In the genomic region with DNA sequence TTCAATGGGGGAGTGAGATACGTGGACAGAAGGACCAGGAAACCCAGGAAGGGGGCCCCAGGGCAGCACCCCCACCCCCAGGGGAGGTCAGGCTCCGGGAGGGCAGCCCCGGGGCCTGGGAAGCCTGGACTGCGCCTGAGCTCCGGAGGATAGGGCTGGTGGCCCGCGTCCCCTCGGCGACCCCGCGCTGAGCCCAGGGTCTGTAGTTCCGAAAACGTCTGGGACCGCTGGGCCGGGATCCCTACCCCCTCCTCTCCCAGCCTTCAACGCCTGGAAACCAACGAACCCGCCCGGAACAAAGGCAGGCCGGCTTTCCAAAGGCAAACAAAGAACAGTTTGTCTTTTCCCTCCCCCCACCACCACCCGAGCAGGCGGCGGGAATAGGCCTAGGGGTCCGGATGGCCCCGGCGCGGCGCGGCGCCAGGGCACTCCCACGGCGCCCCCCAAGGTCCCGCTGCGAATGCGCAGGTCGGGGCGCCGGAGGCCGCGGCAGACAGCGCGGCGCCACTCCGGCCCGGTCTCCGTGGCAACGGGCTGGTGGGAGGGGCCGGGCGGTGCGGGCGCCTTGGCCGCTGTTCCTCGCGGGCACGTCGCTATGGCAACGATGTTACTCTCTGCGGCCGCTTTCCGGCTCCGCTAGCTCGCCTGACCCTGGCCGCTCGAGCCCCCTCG, we compare ENCODE assay signal across 8 cellular contexts. TPM values are rescaled to one million over a fixed set of nuclear protein-coding genes. Genes with fewer than 3 reads are reported as not detected.
A peak's percentile ranks its signal among the peaks of the same experiment; 100 is the strongest.
DNase-seq lines count a peak whose midpoint lies in the region; ATAC-seq and TF ChIP-seq lines count a peak whose summit lies in the region.

No MANE protein-coding gene starts in this region.

- H3K36me3 ChIP-seq in body of pancreas (replicated peaks in 1 of 2; ENCODE audit: insufficient read depth in 1 of 2, low read depth in 2 of 2), result no peaks in the 10 kb centered on the region
- H3K36me3 ChIP-seq in iPS DF 6.9 (ENCODE audit: control insufficient read depth, insufficient read depth, low read length), result no peaks in the 10 kb centered on the region

- CTCF ChIA-PET in Calu3 (lab: Charles Lee), result no interaction called here
- CTCF ChIA-PET in HEK293T (lab: Yijun Ruan, JAX), result no interaction called here

- H3K9me3 Mint-ChIP-seq in Calu3 (ENCODE audit: low read depth, unreplicated experiment), result no peaks in the 10 kb centered on the region

- ATAC-seq in body of pancreas (peak; percentile 96), GM21528 (IDR thresholded peaks at IDR 0.05; ENCODE audit: low FRiP score, unreplicated experiment) (no peak)

- H3K27me3 Mint-ChIP-seq in Calu3 (ENCODE audit: unreplicated experiment), result no peaks in the 10 kb centered on the region

- POLR2A ChIA-PET in HEK293T (lab: Yijun Ruan, JAX), result interaction anchor here (1.3 kb wide), 2 partner anchors 114 to 372 kb away, joined by 3 to 4 read pairs; a partner anchor contains a TSS

- 0 to 1% methylated on average over 1 to 56 of the region's 65 CpGs for WGBS in body of pancreas, 2 donors
- no CpG with 5 or more reads among the region's 65 CpGs for WGBS in iPS DF 6.9 (ENCODE audit: insufficient coverage, insufficient read length)

- peak; percentile 94 for DNase-seq in Calu3
- DNase-seq in HEK293T (ENCODE audit: extremely low spot score), result peak; percentile 99
- DNase-seq in NCI-H2081 treated with DMSO at 0.1 percent for 48 hours (lab: John Stamatoyannopoulos, UW), result peak; percentile 66
- DNase-seq in UCSD-AML1 (lab: John Stamatoyannopoulos, UW; ENCODE audit: unreplicated experiment), result peak; percentile 95
- peak; percentile 94 to 96 (median 95) for DNase-seq in body of pancreas
- DNase-seq in iPS DF 6.9 (ENCODE audit: low read depth, low spot score), result no peak
- DNase-seq in skeletal muscle cell (ENCODE audit: low read depth), result peak; percentile 52

- TF ChIP-seq CTCF in Calu3 (IDR thresholded peaks at IDR 0.05; ENCODE audit: unreplicated experiment) (no peak), body of pancreas (IDR thresholded peaks at IDR 0.05) (peak in 1 of 7 experiments; percentile 32)

- H3K27me3 ChIP-seq in body of pancreas, result peaks cover 0 to 4% of the 10 kb centered on the region in 2 donors
- H3K27me3 ChIP-seq in iPS DF 6.9 (ENCODE audit: control insufficient read depth, insufficient read depth, low read length), result no peaks in the 10 kb centered on the region; the same call in 1 of the 2 replicates

- peaks cover 13% of the 10 kb centered on the region for H3K36me3 Mint-ChIP-seq in Calu3 (ENCODE audit: insufficient read depth, unreplicated experiment)

- H3K4me3 ChIP-seq in body of pancreas (no peak overlapping the region), iPS DF 6.9 (ENCODE audit: low read length) (peak overlapping the region; percentile 11; the same call in 1 of the 2 replicates), skeletal muscle cell (ENCODE audit: low read depth, low read length) (peak overlapping the region; percentile 48)

- intact Hi-C loops in Calu3 (cut with micrococcal nuclease; ENCODE audit: unreplicated experiment) (no loop called here), body of pancreas (cut with DNase I) (no loop called here)

- H3K4me1 ChIP-seq in body of pancreas, result peaks cover 23% of the 10 kb centered on the region
- peaks cover 1% of the 10 kb centered on the region; the same call in 1 of the 2 replicates for H3K4me1 ChIP-seq in iPS DF 6.9 (ENCODE audit: control insufficient read depth, insufficient read depth, low read length)

- peak overlapping the region; percentile 56 to 87 (median 80) for H3K27ac ChIP-seq in body of pancreas
- H3K27ac ChIP-seq in iPS DF 6.9 (ENCODE audit: low read length), result no peak overlapping the region

- peak overlapping the region; percentile 63 for H3K4me3 Mint-ChIP-seq in Calu3 (ENCODE audit: low read depth, unreplicated experiment)

- peaks cover 6% of the 10 kb centered on the region for H3K4me1 Mint-ChIP-seq in Calu3 (ENCODE audit: low read depth, unreplicated experiment)

- peak overlapping the region; percentile 72 for H3K27ac Mint-ChIP-seq in Calu3 (ENCODE audit: unreplicated experiment)

- peak; percentile 35 to 61 (median 58) for TF ChIP-seq POLR2A in body of pancreas (IDR thresholded peaks at IDR 0.05)

- no TSS peak for BruUV-seq in Calu3 (replicated peaks; lab: Mats Ljungman, UMichigan)

- H3K9me3 ChIP-seq in body of pancreas (no peaks in the 10 kb centered on the region), iPS DF 6.9 (ENCODE audit: control insufficient read depth, insufficient read depth, low read length) (no peaks in the 10 kb centered on the region)

TF ChIP-seq in HEK293T, 16 proteins besides CTCF, POLR2A, EP300 and RAD21:
- TF ChIP-seq ARNT (IDR thresholded peaks at IDR 0.05) (no peak), SUZ12 (IDR thresholded peaks at IDR 0.05) (no peak), LEF1 (IDR thresholded peaks at IDR 0.05; ENCODE audit: borderline replicate concordance) (peak; percentile 72; the same call in 1 of the 2 replicates)
- TF ChIP-seq, protein P1, sequence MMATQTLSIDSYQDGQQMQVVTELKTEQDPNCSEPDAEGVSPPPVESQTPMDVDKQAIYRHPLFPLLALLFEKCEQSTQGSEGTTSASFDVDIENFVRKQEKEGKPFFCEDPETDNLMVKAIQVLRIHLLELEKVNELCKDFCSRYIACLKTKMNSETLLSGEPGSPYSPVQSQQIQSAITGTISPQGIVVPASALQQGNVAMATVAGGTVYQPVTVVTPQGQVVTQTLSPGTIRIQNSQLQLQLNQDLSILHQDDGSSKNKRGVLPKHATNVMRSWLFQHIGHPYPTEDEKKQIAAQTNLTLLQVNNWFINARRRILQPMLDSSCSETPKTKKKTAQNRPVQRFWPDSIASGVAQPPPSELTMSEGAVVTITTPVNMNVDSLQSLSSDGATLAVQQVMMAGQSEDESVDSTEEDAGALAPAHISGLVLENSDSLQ (IDR thresholded peaks at IDR 0.05), result 0 out of 2 replicates have a peak, but pooled peaks have one; percentile 50

RNA-seq across cellular contexts. Expression of a gene that starts 58.5 kb away (rescaled TPM):
- total RNA-seq in Calu3 (2022) (not detected in 2 replicates), body of pancreas (not detected)

Comparison
In these comparisons a context has a peak if more than half of its experiments do, and no peak if none do; other contexts are left out.
1. H3K4me3 ChIP-seq: peak in iPS DF 6.9 (single experiment) and skeletal muscle cell (single experiment); none in body of pancreas (0 of 2).